ENCODE assay signal across 24 cellular contexts in the genomic region with DNA sequence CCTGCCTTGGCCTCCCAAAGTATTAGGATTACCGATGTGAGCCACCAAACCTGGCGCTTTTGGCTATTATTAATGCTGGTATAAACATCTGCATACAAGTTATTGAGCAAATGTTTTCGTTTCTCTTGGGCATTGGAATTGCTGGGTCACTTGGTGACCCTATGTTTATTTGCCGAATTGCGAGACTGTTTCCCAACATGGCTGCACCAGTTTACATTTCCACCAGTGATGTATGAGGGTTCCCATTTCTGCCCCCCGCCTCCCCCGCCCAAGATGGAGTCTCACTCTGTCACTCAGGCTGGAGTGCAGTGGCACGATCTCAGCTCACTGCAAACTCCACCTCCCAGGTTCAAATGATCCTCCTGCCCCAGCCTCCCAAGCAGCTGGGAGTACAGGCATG.
"Had no signal": no experiment of that assay in that cellular context is flagged by ENCODE, and none has a peak within 500 bp of the region (broad histone marks: within the 10 kb centered on the region; RNA-seq: fewer than 3 reads in every experiment).

No MANE protein-coding gene starts in this region.

- DNase-seq: activated CD4-positive, alpha-beta memory T cell treated with anti-CD3 and anti-CD28 coated beads, Interleukin-2, amount 10 ng/mL, durations not matched to agents 7 days and 5 days; activated CD4-positive, alpha-beta T cell treated with anti-CD3 and anti-CD28 coated beads, Interleukin-2, amount 50 U/mL, for 1 hour; activated CD4-positive, CD25-positive, alpha-beta regulatory T cell; activated CD8-positive, alpha-beta memory T cell treated with anti-CD3 and anti-CD28 coated beads, Interleukin-2, amount 50 U/mL, for 48 hours; activated naive CD4-positive, alpha-beta T cell treated with anti-CD3 and anti-CD28 coated beads, Interleukin-2, amount 50 U/mL, for 16 hours; activated naive CD8-positive, alpha-beta T cell treated with anti-CD3 and anti-CD28 coated beads, Interleukin-2, amount 10 ng/mL, durations not matched to agents 7 days and 5 days; activated T-cell treated with anti-CD3 and anti-CD28 coated beads, Interleukin-2, amount 50 U/mL, for 1 hour; adrenal gland; anterior cingulate cortex; cerebellar nuclear complex; MG63; MV-4-11; NCI-H1092 treated with DMSO at 0.1 percent for 48 hours; NCI-H1417 treated with DMSO at 0.1 percent for 48 hours; NCI-H1694 treated with DMSO at 0.1 percent for 48 hours; NCI-H2029 treated with DMSO at 0.1 percent for 48 hours; NCI-H345; NCI-H510A; NCI-H69; PC-9; SHP77 treated with DMSO at 0.1 percent for 48 hours; T-cell had no signal

- H3K4me1 ChIP-seq: adrenal gland had no signal

- H3K4me3 ChIP-seq: adrenal gland, MG63, PC-9 had no signal

- H3K27me3 ChIP-seq: adrenal gland, MG63 had no signal

- H3K9me3 Mint-ChIP-seq: activated CD4-positive, alpha-beta memory T cell treated with anti-CD3 and anti-CD28 coated beads, Interleukin-2, amount 10 ng/mL, durations not matched to agents 7 days and 5 days; activated naive CD8-positive, alpha-beta T cell treated with anti-CD3 and anti-CD28 coated beads, Interleukin-2, amount 10 ng/mL, durations not matched to agents 7 days and 5 days; activated T-helper 2 cell treated with anti-CD3 and anti-CD28 coated beads, Interferon-gamma antibody, Interleukin-2, Interleukin-4, amounts not matched to agents 10 μg/mL and 5 μg/mL and 100 μg/mL, durations not matched to agents 14 hours and 24 hours and 36 hours; T-cell had no signal

- H3K27ac ChIP-seq: adrenal gland, PC-9, VCaP had no signal

- H3K4me3 Mint-ChIP-seq: activated CD4-positive, alpha-beta memory T cell treated with anti-CD3 and anti-CD28 coated beads, Interleukin-2, amount 10 ng/mL, durations not matched to agents 7 days and 5 days; activated naive CD8-positive, alpha-beta T cell treated with anti-CD3 and anti-CD28 coated beads, Interleukin-2, amount 10 ng/mL, durations not matched to agents 7 days and 5 days; T-cell had no signal

- H3K27me3 Mint-ChIP-seq: activated CD4-positive, alpha-beta memory T cell treated with anti-CD3 and anti-CD28 coated beads, Interleukin-2, amount 10 ng/mL, durations not matched to agents 7 days and 5 days; activated naive CD8-positive, alpha-beta T cell treated with anti-CD3 and anti-CD28 coated beads, Interleukin-2, amount 10 ng/mL, durations not matched to agents 7 days and 5 days; T-cell had no signal

- H3K4me1 Mint-ChIP-seq: activated CD4-positive, alpha-beta memory T cell treated with anti-CD3 and anti-CD28 coated beads, Interleukin-2, amount 10 ng/mL, durations not matched to agents 7 days and 5 days had no signal

- H3K27ac Mint-ChIP-seq: activated CD4-positive, alpha-beta memory T cell treated with anti-CD3 and anti-CD28 coated beads, Interleukin-2, amount 10 ng/mL, durations not matched to agents 7 days and 5 days; activated naive CD8-positive, alpha-beta T cell treated with anti-CD3 and anti-CD28 coated beads, Interleukin-2, amount 10 ng/mL, durations not matched to agents 7 days and 5 days; activated T-helper 2 cell treated with anti-CD3 and anti-CD28 coated beads, Interferon-gamma antibody, Interleukin-2, Interleukin-4, amounts not matched to agents 10 μg/mL and 5 μg/mL and 100 μg/mL, durations not matched to agents 14 hours and 24 hours and 36 hours; T-cell had no signal

- H3K9me3 ChIP-seq: adrenal gland, MG63 had no signal
